Comparison of ENCODE assay signal across 15 cellular contexts in genomic region chr11:126992065-126992803, GRCh38. TPM values are rescaled to one million over a fixed set of nuclear protein-coding genes. Genes with fewer than 3 reads are reported as not detected.
DNase-seq lines count a peak whose midpoint lies in the region; ATAC-seq, FAIRE-seq and TF ChIP-seq lines count a peak whose summit lies in the region.
"Had no signal": no experiment of that assay in that cellular context is flagged by ENCODE, and none has a peak within 500 bp of the region (broad histone marks: within the 10 kb centered on the region; RNA-seq: fewer than 3 reads in every experiment).

No MANE protein-coding gene starts in this region.

- H3K27me3 ChIP-seq in RWPE2 (ENCODE audit: insufficient read depth, poor library complexity, severe bottlenecking) (no peaks in the 10 kb centered on the region), fibroblast of lung (ENCODE audit: control insufficient read depth, insufficient read depth, low read length) (no peaks in the 10 kb centered on the region), rectal smooth muscle tissue (ENCODE audit: control insufficient read depth, insufficient read depth, low read length) (peaks cover 4% of the 10 kb centered on the region)
- H3K27me3 ChIP-seq in naive thymus-derived CD4-positive, alpha-beta T cell (ENCODE audit: control insufficient read depth in 2 of 2, insufficient read depth in 2 of 2, low read length in 2 of 2), result no peaks in the 10 kb centered on the region

- no peaks in the 10 kb centered on the region for H3K9me3 Mint-ChIP-seq in naive thymus-derived CD4-positive, alpha-beta T cell
- H3K9me3 Mint-ChIP-seq: activated T-cell treated with anti-CD3 and anti-CD28 coated beads, Interleukin-2, amount 50 U/mL, for 24 hours; stimulated activated naive CD8-positive, alpha-beta T cell treated with anti-CD3 and anti-CD28 coated beads, Interleukin-15, Interleukin-2, amounts not matched to agents 100 ng/mL and 50 ng/mL, for 24 hours had no signal

- intact Hi-C loops in naive thymus-derived CD4-positive, alpha-beta T cell (cut with micrococcal nuclease), result loop anchor here in 1 of 2 donors (5.0 kb wide), 1 partner anchor 680 kb away; no protein-coding TSS in a partner anchor

- H3K4me3 Mint-ChIP-seq in naive thymus-derived CD4-positive, alpha-beta T cell, result no peak overlapping the region
- H3K4me3 Mint-ChIP-seq: activated T-cell treated with anti-CD3 and anti-CD28 coated beads, Interleukin-2, amount 50 U/mL, for 24 hours; stimulated activated naive CD8-positive, alpha-beta T cell treated with anti-CD3 and anti-CD28 coated beads, Interleukin-15, Interleukin-2, amounts not matched to agents 100 ng/mL and 50 ng/mL, for 24 hours had no signal

- H3K9me3 ChIP-seq in RWPE2 (ENCODE audit: severe bottlenecking) (no peaks in the 10 kb centered on the region), fibroblast of lung (ENCODE audit: control insufficient read depth, insufficient read depth, low read depth, low read length) (no peaks in the 10 kb centered on the region)
- no peaks in the 10 kb centered on the region for H3K9me3 ChIP-seq in naive thymus-derived CD4-positive, alpha-beta T cell (ENCODE audit: control insufficient read depth in 2 of 3, low read length in 3 of 3)

- CTCF ChIA-PET in naive thymus-derived CD4-positive, alpha-beta T cell (lab: Charles Lee), result interaction anchor here (1.2 kb wide), 1 partner anchor 13 kb away, joined by 4 read pairs; no protein-coding TSS in a partner anchor

- H3K4me1 ChIP-seq in RWPE2 (ENCODE audit: insufficient read depth, poor library complexity, severe bottlenecking), result no peaks in the 10 kb centered on the region
- peaks cover 44% of the 10 kb centered on the region for H3K4me1 ChIP-seq in fibroblast of lung (ENCODE audit: control insufficient read depth, extremely low read depth, insufficient read depth, low read length)
- no peaks in the 10 kb centered on the region for H3K4me1 ChIP-seq in rectal smooth muscle tissue (ENCODE audit: control insufficient read depth, insufficient read depth, low read length)
- H3K4me1 ChIP-seq in naive thymus-derived CD4-positive, alpha-beta T cell (ENCODE audit: control insufficient read depth in 2 of 2, insufficient read depth in 2 of 2, low read length in 2 of 2), result no peaks in the 10 kb centered on the region
- H3K4me1 ChIP-seq: parathyroid adenoma had no signal

- H3K9ac ChIP-seq in fibroblast of lung (ENCODE audit: insufficient read depth, low read length) (peak overlapping the region; percentile 63), rectal smooth muscle tissue (ENCODE audit: low read length) (no peak overlapping the region)
- H3K9ac ChIP-seq: parathyroid adenoma had no signal

- no peak for FAIRE-seq in frontal cortex (lab: Jason Lieb, UNC)

- ATAC-seq in RWPE2 (ENCODE audit: low read depth), result peak; percentile 62; the same call in 1 of the 3 replicates
- ATAC-seq in naive thymus-derived CD4-positive, alpha-beta T cell, result no peak

- TF ChIP-seq CTCF in RWPE2 (IDR thresholded peaks at IDR 0.05; ENCODE audit: poor library complexity, severe bottlenecking), result no peak
- TF ChIP-seq CTCF in fibroblast of lung (conservative IDR thresholded peaks at IDR 0.05 in 1 of 2, IDR thresholded peaks at IDR 0.05 in 1 of 2; ENCODE audit: low read depth in 1 of 2, low read length in 2 of 2), result no peak

- no peak overlapping the region for H3K27ac Mint-ChIP-seq in naive thymus-derived CD4-positive, alpha-beta T cell
- H3K27ac Mint-ChIP-seq: activated T-cell treated with anti-CD3 and anti-CD28 coated beads, Interleukin-2, amount 50 U/mL, for 24 hours; stimulated activated naive CD8-positive, alpha-beta T cell treated with anti-CD3 and anti-CD28 coated beads, Interleukin-15, Interleukin-2, amounts not matched to agents 100 ng/mL and 50 ng/mL, for 24 hours had no signal

- H3K27ac ChIP-seq in RWPE2 (ENCODE audit: poor library complexity, severe bottlenecking), result no peak overlapping the region
- H3K27ac ChIP-seq in fibroblast of lung (ENCODE audit: insufficient read depth, low read length), result peak overlapping the region; percentile 97
- H3K27ac ChIP-seq in rectal smooth muscle tissue (ENCODE audit: low read depth, low read length), result peak overlapping the region; percentile 13
- no peak overlapping the region for H3K27ac ChIP-seq in naive thymus-derived CD4-positive, alpha-beta T cell (ENCODE audit: low read depth, low read length)
- H3K27ac ChIP-seq: cardiac muscle cell, parathyroid adenoma had no signal

- H2AFZ ChIP-seq in fibroblast of lung (ENCODE audit: low read length), result no peak overlapping the region
- H2AFZ ChIP-seq: parathyroid adenoma had no signal

- peak overlapping the region; percentile 80 for H3K4me2 ChIP-seq in fibroblast of lung (ENCODE audit: extremely low read depth, insufficient read depth, low read length)

- H3K36me3 Mint-ChIP-seq in naive thymus-derived CD4-positive, alpha-beta T cell, result no peaks in the 10 kb centered on the region

- POLR2A ChIA-PET in naive thymus-derived CD4-positive, alpha-beta T cell (lab: Charles Lee), result no interaction called here

- H4K20me1 ChIP-seq in fibroblast of lung (ENCODE audit: control insufficient read depth, extremely low read depth, insufficient read depth, low read length), result no peaks in the 10 kb centered on the region

- H3K4me1 Mint-ChIP-seq in naive thymus-derived CD4-positive, alpha-beta T cell, result peaks cover 0 to 3% (median 0%) of the 10 kb centered on the region in 7 donors

- H3K4me3 ChIP-seq in RWPE2 (ENCODE audit: severe bottlenecking) (no peak overlapping the region), fibroblast of lung (replicated peaks in 1 of 4; ENCODE audit: control extremely low read depth in 1 of 4, insufficient read depth in 1 of 4, low read depth in 3 of 4, low read length in 4 of 4) (peak overlapping the region in 2 of 4 experiments; percentile 3 to 19), rectal smooth muscle tissue (ENCODE audit: low read length) (no peak overlapping the region)
- no peak overlapping the region for H3K4me3 ChIP-seq in naive thymus-derived CD4-positive, alpha-beta T cell (ENCODE audit: low read length)
- H3K4me3 ChIP-seq: cardiac muscle cell had no signal

- peaks cover 21% of the 10 kb centered on the region for H3K79me2 ChIP-seq in fibroblast of lung (ENCODE audit: control insufficient read depth, insufficient read depth, low read length)
- H3K79me2 ChIP-seq: parathyroid adenoma had no signal

- H3K27me3 Mint-ChIP-seq in naive thymus-derived CD4-positive, alpha-beta T cell, result peaks cover 7 to 53% (median 46%) of the 10 kb centered on the region in 5 donors

- peak; percentile 84 for DNase-seq in GM03348 (ENCODE audit: low spot score)
- DNase-seq in RWPE2 (ENCODE audit: low spot score), result no peak
- DNase-seq in fibroblast of lung (ENCODE audit: low read depth in 2 of 2), result peak; percentile 51 to 100
- DNase-seq in naive thymus-derived CD4-positive, alpha-beta T cell, result no peak
- DNase-seq in frontal cortex (ENCODE audit: low spot score in 2 of 2), result no peak
- DNase-seq in NCI-H2029 treated with DMSO at 0.1 percent for 48 hours (lab: John Stamatoyannopoulos, UW), result no peak
- no peak for DNase-seq in HuH-7.5 (ENCODE audit: low spot score)
- DNase-seq: activated T-cell treated with anti-CD3 and anti-CD28 coated beads, Interleukin-2, amount 50 U/mL, for 24 hours; foreskin melanocyte; RPMI8226; stimulated activated CD4-positive, alpha-beta T cell treated with anti-CD3 and anti-CD28 coated beads, Interleukin-4, amount 100 ng/mL, for 1 hour had no signal

- no peaks in the 10 kb centered on the region for H3K36me3 ChIP-seq in RWPE2 (ENCODE audit: low read depth)
- H3K36me3 ChIP-seq in fibroblast of lung (ENCODE audit: control insufficient read depth, insufficient read depth, low read length), result no peaks in the 10 kb centered on the region
- H3K36me3 ChIP-seq in rectal smooth muscle tissue (ENCODE audit: control insufficient read depth, insufficient read depth, low read length), result no peaks in the 10 kb centered on the region
- no peaks in the 10 kb centered on the region for H3K36me3 ChIP-seq in naive thymus-derived CD4-positive, alpha-beta T cell (ENCODE audit: control insufficient read depth in 2 of 3, insufficient read depth in 3 of 3, low read length in 3 of 3)
- H3K36me3 ChIP-seq: cardiac muscle cell had no signal

RNA-seq across cellular contexts. Expression of gene KIRREL3, which starts 8.3 kb away (rescaled TPM):
- total RNA-seq in fibroblast of lung, result 0.26 and 2.8 TPM in 2 replicates
- 1.8 and 6.1 TPM in 2 replicates for polyA plus RNA-seq in fibroblast of lung
- 5.2 and 11.3 TPM in 2 replicates for polyA plus RNA-seq in fibroblast of lung (2012)
- 8.4 and 14.2 TPM in 2 replicates for polyA minus RNA-seq in fibroblast of lung (ENCODE audit: low replicate concordance)
- not detected for total RNA-seq in naive thymus-derived CD4-positive, alpha-beta T cell
- polyA plus RNA-seq in naive thymus-derived CD4-positive, alpha-beta T cell, result not detected
- 26.5 TPM for total RNA-seq in frontal cortex

Comparison
In these comparisons a context has a peak if more than half of its experiments do, and no peak if none do; other contexts are left out.
1. DNase-seq: peak in GM03348 (single experiment) and fibroblast of lung (2 of 2); none in RWPE2 (single experiment), naive thymus-derived CD4-positive, alpha-beta T cell (0 of 9), frontal cortex (0 of 2), NCI-H2029 treated with DMSO at 0.1 percent for 48 hours (single experiment) and HuH-7.5 (single experiment).
2. H3K27ac ChIP-seq: peak in fibroblast of lung (single experiment) and rectal smooth muscle tissue (single experiment); none in RWPE2 (single experiment) and naive thymus-derived CD4-positive, alpha-beta T cell (single experiment).